8 cellular contexts compared by ENCODE assay signal in genomic region chr4:152255437-152255836, GRCh38.
DNase-seq lines count a peak whose midpoint lies in the region; ATAC-seq and TF ChIP-seq lines count a peak whose summit lies in the region.

No MANE protein-coding gene starts in this region.

- H3K27me3 Mint-ChIP-seq in activated naive CD4-positive, alpha-beta T cell treated with anti-CD3 and anti-CD28 coated beads for 36 hours (ENCODE audit: low read depth) = no peaks in the 10 kb centered on the region

- peaks cover 3% of the 10 kb centered on the region for H3F3A ChIP-seq in PC-3 (ENCODE audit: low read length, unreplicated experiment)

- no peak overlapping the region for H3K27ac Mint-ChIP-seq in activated naive CD4-positive, alpha-beta T cell treated with anti-CD3 and anti-CD28 coated beads for 36 hours

- BruUV-seq in PC-3 (replicated peaks; lab: Mats Ljungman, UMichigan) = no TSS peak

- H3K9me3 ChIP-seq in PC-3 (ENCODE audit: low read length) = 0 out of 2 replicates have a peak, but pooled peaks cover 1% of the 10 kb centered on the region

- H3K4me1 Mint-ChIP-seq in activated naive CD4-positive, alpha-beta T cell treated with anti-CD3 and anti-CD28 coated beads for 36 hours (ENCODE audit: low read depth) = peaks cover 17% of the 10 kb centered on the region

- 0 out of 2 replicates have a peak overlapping the region, but pooled peaks have one; percentile 31 for H2AFZ ChIP-seq in PC-3 (ENCODE audit: low read length)

- H3K4me2 ChIP-seq in PC-3 (ENCODE audit: low read length) = peak overlapping the region; percentile 23; the same call in 1 of the 2 replicates

- peaks cover 5% of the 10 kb centered on the region for H3K9me3 Mint-ChIP-seq in activated naive CD4-positive, alpha-beta T cell treated with anti-CD3 and anti-CD28 coated beads for 36 hours

- ATAC-seq in HG03066 (IDR thresholded peaks at IDR 0.05; ENCODE audit: low read depth, unreplicated experiment) (peak; percentile 77), PC-3 (peak; percentile 41)

- H3K4me1 ChIP-seq in PC-3 (ENCODE audit: insufficient read depth, low read length) = peaks cover 41% of the 10 kb centered on the region

- CTCF ChIA-PET in PC-3 (lab: Charles Lee) = no interaction called here
- CTCF ChIA-PET in activated naive CD4-positive, alpha-beta T cell treated with anti-CD3 and anti-CD28 coated beads for 36 hours (lab: Charles Lee) = interaction anchor here (0.6 kb wide), 1 partner anchor 1287 kb away, joined by 3 read pairs; no protein-coding TSS in a partner anchor

- H3K4me3 ChIP-seq in PC-3 (ENCODE audit: low read length) = no peak overlapping the region

- H3K27me3 ChIP-seq in PC-3 (ENCODE audit: low read length) = no peaks in the 10 kb centered on the region

- POLR2A ChIA-PET in PC-3 (lab: Charles Lee; ENCODE audit: unreplicated experiment) = no interaction called here

- no peaks in the 10 kb centered on the region for H3K36me3 Mint-ChIP-seq in activated naive CD4-positive, alpha-beta T cell treated with anti-CD3 and anti-CD28 coated beads for 36 hours (ENCODE audit: low read depth)

- DNase-seq in NCI-H2196 (lab: John Stamatoyannopoulos, UW; ENCODE audit: unreplicated experiment) (peak; percentile 14), NCI-H2196 treated with DMSO at 0.1 percent for 48 hours (lab: John Stamatoyannopoulos, UW; ENCODE audit: unreplicated experiment) (no peak), PC-3 (peak; percentile 51), NCI-H2107 (lab: John Stamatoyannopoulos, UW) (no peak), HT-29 (ENCODE audit: low spot score) (no peak)
- DNase-seq in activated naive CD4-positive, alpha-beta T cell treated with anti-CD3 and anti-CD28 coated beads for 36 hours = peak; percentile 81
- peak; percentile 31 to 38 for DNase-seq in stimulated activated CD4-positive, alpha-beta T cell treated with anti-CD3 and anti-CD28 coated beads, Interleukin-15, amount 100 ng/mL, for 48 hours (ENCODE audit: low read depth in 2 of 2)

- H3K4me3 Mint-ChIP-seq in activated naive CD4-positive, alpha-beta T cell treated with anti-CD3 and anti-CD28 coated beads for 36 hours = no peak overlapping the region

- TF ChIP-seq CTCF in PC-3 (conservative IDR thresholded peaks at IDR 0.05; ENCODE audit: low read depth, low read length) = no peak

- H3K79me2 ChIP-seq in PC-3 (ENCODE audit: low read length) = no peaks in the 10 kb centered on the region

- no peaks in the 10 kb centered on the region for H4K20me1 ChIP-seq in PC-3 (ENCODE audit: low read length)

- intact Hi-C loops in PC-3 (cut with micrococcal nuclease) = no loop called here
- intact Hi-C loops in activated naive CD4-positive, alpha-beta T cell treated with anti-CD3 and anti-CD28 coated beads for 36 hours (cut with micrococcal nuclease) = loop anchor here (1.0 to 2.0 kb wide), 4 partner anchors 35 to 495 kb away; partner anchors contain the start of gene GATB

- no peaks in the 10 kb centered on the region for H3K9me2 ChIP-seq in PC-3 (replicated peaks; ENCODE audit: low read length)

- no peaks in the 10 kb centered on the region for H3K36me3 ChIP-seq in PC-3 (ENCODE audit: low read depth, low read length)

- peak overlapping the region; percentile 50 for H3K27ac ChIP-seq in PC-3 (ENCODE audit: low read length)

- no peak overlapping the region for H3K9ac ChIP-seq in PC-3 (ENCODE audit: low read length)

Comparison
In these comparisons a context has a peak if more than half of its experiments do, and no peak if none do; other contexts are left out.
1. DNase-seq: peak in NCI-H2196 (single experiment), PC-3 (single experiment), activated naive CD4-positive, alpha-beta T cell treated with anti-CD3 and anti-CD28 coated beads for 36 hours (single experiment) and stimulated activated CD4-positive, alpha-beta T cell treated with anti-CD3 and anti-CD28 coated beads, Interleukin-15, amount 100 ng/mL, for 48 hours (2 of 2); none in NCI-H2196 treated with DMSO at 0.1 percent for 48 hours (single experiment), NCI-H2107 (single experiment) and HT-29 (single experiment).